Comparison of ENCODE assay signal across 14 cellular contexts in genomic region chr17:75874323-75875181, GRCh38. TPM values are rescaled to one million over a fixed set of nuclear protein-coding genes. Genes with fewer than 3 reads are reported as not detected.
DNase-seq lines count a peak whose midpoint lies in the region; ATAC-seq, FAIRE-seq and TF ChIP-seq lines count a peak whose summit lies in the region.
"Had no signal": no experiment of that assay in that cellular context is flagged by ENCODE, and none has a peak within 500 bp of the region (broad histone marks: within the 10 kb centered on the region; RNA-seq: fewer than 3 reads in every experiment).

No MANE protein-coding gene starts in this region.

- peak overlapping the region; percentile 45 for H3K27ac Mint-ChIP-seq in activated naive CD8-positive, alpha-beta T cell treated with anti-CD3 and anti-CD28 coated beads, Interleukin-2, amount 10 ng/mL, durations not matched to agents 7 days and 5 days
- no peak overlapping the region for H3K27ac Mint-ChIP-seq in activated naive CD8-positive, alpha-beta T cell treated with anti-CD3 and anti-CD28 coated beads for 36 hours
- peak overlapping the region; percentile 26 for H3K27ac Mint-ChIP-seq in astrocyte (ENCODE audit: unreplicated experiment)
- H3K27ac Mint-ChIP-seq: nephron had no signal

- no peak for ATAC-seq in activated naive CD8-positive, alpha-beta T cell treated with anti-CD3 and anti-CD28 coated beads, Interleukin-2, amount 10 ng/mL, durations not matched to agents 7 days and 5 days (ENCODE audit: low read depth)
- no peak for ATAC-seq in upper lobe of right lung
- ATAC-seq: foreskin keratinocyte had no signal

- H3K36me3 ChIP-seq in astrocyte (ENCODE audit: insufficient read depth, low read length) (no peaks in the 10 kb centered on the region), muscle layer of colon (ENCODE audit: insufficient read depth, low read length) (peaks cover 24% of the 10 kb centered on the region), upper lobe of right lung (peaks cover 22% of the 10 kb centered on the region), adrenal gland (replicated peaks in 1 of 2) (peaks cover 0 to 8% of the 10 kb centered on the region in 2 donors)

- peak; percentile 33 for DNase-seq in activated naive CD8-positive, alpha-beta T cell treated with anti-CD3 and anti-CD28 coated beads, Interleukin-2, amount 10 ng/mL, durations not matched to agents 7 days and 5 days
- no peak for DNase-seq in activated naive CD8-positive, alpha-beta T cell treated with anti-CD3 and anti-CD28 coated beads for 36 hours
- DNase-seq in astrocyte (ENCODE audit: low read depth) = no peak
- DNase-seq in upper lobe of right lung = no peak
- DNase-seq in NCI-H1417 (lab: John Stamatoyannopoulos, UW) = no peak
- no peak for DNase-seq in adrenal gland
- no peak for DNase-seq in GM12892 (ENCODE audit: insufficient read length)
- DNase-seq: activated CD4-positive, alpha-beta T cell treated with anti-CD3 and anti-CD28 coated beads, Interleukin-2, amount 50 U/mL, for 4 hours; activated naive CD4-positive, alpha-beta T cell; foreskin keratinocyte; islet precursor cell; small intestine had no signal

- no peaks in the 10 kb centered on the region for H3K79me2 ChIP-seq in astrocyte (ENCODE audit: insufficient read depth, low read length)

- H3K4me1 Mint-ChIP-seq in activated naive CD8-positive, alpha-beta T cell treated with anti-CD3 and anti-CD28 coated beads, Interleukin-2, amount 10 ng/mL, durations not matched to agents 7 days and 5 days = peaks cover 30% of the 10 kb centered on the region
- peaks cover 31% of the 10 kb centered on the region for H3K4me1 Mint-ChIP-seq in activated naive CD8-positive, alpha-beta T cell treated with anti-CD3 and anti-CD28 coated beads for 36 hours
- H3K4me1 Mint-ChIP-seq in astrocyte (ENCODE audit: low read depth, unreplicated experiment) = peaks cover 13% of the 10 kb centered on the region

- H3K4me1 ChIP-seq in astrocyte (ENCODE audit: insufficient read depth, low read length) (peaks cover 39% of the 10 kb centered on the region), muscle layer of colon (ENCODE audit: insufficient read depth, low read length) (peaks cover 66% of the 10 kb centered on the region), upper lobe of right lung (peaks cover 54% of the 10 kb centered on the region), adrenal gland (replicated peaks in 1 of 2) (peaks cover 28 to 49% of the 10 kb centered on the region in 2 donors)

- no peak overlapping the region for H3K4me2 ChIP-seq in astrocyte (ENCODE audit: low read length)

- no peak overlapping the region for H3K4me3 ChIP-seq in astrocyte (ENCODE audit: insufficient read depth, low read depth, low read length)
- peak overlapping the region in 1 of 2 donors; percentile 91 for H3K4me3 ChIP-seq in muscle layer of colon (ENCODE audit: low read depth in 1 of 2, low read length in 2 of 2)
- no peak overlapping the region for H3K4me3 ChIP-seq in upper lobe of right lung
- no peak overlapping the region for H3K4me3 ChIP-seq in adrenal gland

- H3K4me3 Mint-ChIP-seq in activated naive CD8-positive, alpha-beta T cell treated with anti-CD3 and anti-CD28 coated beads, Interleukin-2, amount 10 ng/mL, durations not matched to agents 7 days and 5 days = no peak overlapping the region
- H3K4me3 Mint-ChIP-seq in activated naive CD8-positive, alpha-beta T cell treated with anti-CD3 and anti-CD28 coated beads for 36 hours = no peak overlapping the region
- H3K4me3 Mint-ChIP-seq in astrocyte (ENCODE audit: unreplicated experiment) = no peak overlapping the region

- H3K27me3 ChIP-seq in astrocyte (ENCODE audit: insufficient read depth, low read length) (no peaks in the 10 kb centered on the region), muscle layer of colon (ENCODE audit: control insufficient read depth in 1 of 2, insufficient read depth in 2 of 2, low read length in 2 of 2) (no peaks in the 10 kb centered on the region), upper lobe of right lung (no peaks in the 10 kb centered on the region), adrenal gland (no peaks in the 10 kb centered on the region)
- H3K27me3 ChIP-seq: foreskin keratinocyte had no signal

- TF ChIP-seq CTCF in astrocyte (IDR thresholded peaks at IDR 0.05; ENCODE audit: insufficient read depth, low read depth, low read length) (no peak), upper lobe of right lung (IDR thresholded peaks at IDR 0.05) (no peak), adrenal gland (IDR thresholded peaks at IDR 0.05) (no peak)

- POLR2A ChIA-PET in activated naive CD8-positive, alpha-beta T cell treated with anti-CD3 and anti-CD28 coated beads, Interleukin-2, amount 10 ng/mL, durations not matched to agents 7 days and 5 days (lab: Charles Lee) = interaction anchor here (1.3 to 5.5 kb wide), 10 partner anchors 10 to 97 kb away, joined by 3 to 68 read pairs (median 26); partner anchors contain the start of genes TRIM65, UNC13D and WBP2

- TF ChIP-seq POLR2A in adrenal gland (IDR thresholded peaks at IDR 0.05) (no peak), GM12892 (IDR thresholded peaks at IDR 0.05; ENCODE audit: low read depth, low read length) (no peak)

- no peak overlapping the region for H3K9ac ChIP-seq in astrocyte (ENCODE audit: low read length)
- H3K9ac ChIP-seq in muscle layer of colon (ENCODE audit: low read length) = peak overlapping the region; percentile 45

- intact Hi-C loops in upper lobe of right lung (cut with DNase I) (no loop called here), adrenal gland (cut with DNase I) (no loop called here)

- no peak for FAIRE-seq in astrocyte (lab: Jason Lieb, UNC)
- FAIRE-seq in GM12892 (lab: Jason Lieb, UNC) = no peak
- FAIRE-seq: small intestine had no signal

- H3K27me3 Mint-ChIP-seq in activated naive CD8-positive, alpha-beta T cell treated with anti-CD3 and anti-CD28 coated beads, Interleukin-2, amount 10 ng/mL, durations not matched to agents 7 days and 5 days = peaks cover 7% of the 10 kb centered on the region
- peaks cover 5% of the 10 kb centered on the region for H3K27me3 Mint-ChIP-seq in activated naive CD8-positive, alpha-beta T cell treated with anti-CD3 and anti-CD28 coated beads for 36 hours
- no peaks in the 10 kb centered on the region for H3K27me3 Mint-ChIP-seq in astrocyte (ENCODE audit: low read depth, unreplicated experiment)

- no peaks in the 10 kb centered on the region for H3K9me3 ChIP-seq in astrocyte (ENCODE audit: insufficient read depth, low read depth, low read length)
- no peaks in the 10 kb centered on the region for H3K9me3 ChIP-seq in muscle layer of colon (ENCODE audit: low read length)
- H3K9me3 ChIP-seq in upper lobe of right lung = no peaks in the 10 kb centered on the region
- no peaks in the 10 kb centered on the region for H3K9me3 ChIP-seq in adrenal gland (replicated peaks in 1 of 3)

- no peaks in the 10 kb centered on the region for H3K9me3 Mint-ChIP-seq in activated naive CD8-positive, alpha-beta T cell treated with anti-CD3 and anti-CD28 coated beads, Interleukin-2, amount 10 ng/mL, durations not matched to agents 7 days and 5 days
- H3K9me3 Mint-ChIP-seq in activated naive CD8-positive, alpha-beta T cell treated with anti-CD3 and anti-CD28 coated beads for 36 hours = no peaks in the 10 kb centered on the region
- no peaks in the 10 kb centered on the region for H3K9me3 Mint-ChIP-seq in astrocyte (ENCODE audit: unreplicated experiment)
- H3K9me3 Mint-ChIP-seq: nephron had no signal

- peaks cover 3% of the 10 kb centered on the region for H3K36me3 Mint-ChIP-seq in activated naive CD8-positive, alpha-beta T cell treated with anti-CD3 and anti-CD28 coated beads, Interleukin-2, amount 10 ng/mL, durations not matched to agents 7 days and 5 days
- H3K36me3 Mint-ChIP-seq in activated naive CD8-positive, alpha-beta T cell treated with anti-CD3 and anti-CD28 coated beads for 36 hours = peaks cover 5% of the 10 kb centered on the region
- H3K36me3 Mint-ChIP-seq in astrocyte (ENCODE audit: low read depth, unreplicated experiment) = peaks cover 2% of the 10 kb centered on the region

- H4K20me1 ChIP-seq in astrocyte (ENCODE audit: insufficient read depth, low read length) = peaks cover 4% of the 10 kb centered on the region

- WGBS in adrenal gland, 4 donors = 93 to 96% (median 94%) methylated on average over 10 to 38 of the region's 38 CpGs

- no peak overlapping the region for H2AFZ ChIP-seq in astrocyte (ENCODE audit: low read depth, low read length)

- H3K27ac ChIP-seq in astrocyte (ENCODE audit: low read depth, low read length) (no peak overlapping the region), muscle layer of colon (ENCODE audit: low read depth, low read length) (peak overlapping the region; percentile 88), upper lobe of right lung (peak overlapping the region; percentile 91), adrenal gland (peak overlapping the region in 2 of 5 donors; percentile 91 to 93)
- H3K27ac ChIP-seq: foreskin keratinocyte had no signal

RNA-seq across cellular contexts. Expression of gene TRIM47, which starts 3.8 kb away (rescaled TPM):
- total RNA-seq in activated naive CD8-positive, alpha-beta T cell treated with anti-CD3 and anti-CD28 coated beads, Interleukin-2, amount 10 ng/mL, durations not matched to agents 7 days and 5 days = 10 to 100 TPM; 23.2 to 27.9 TPM
- total RNA-seq in activated naive CD8-positive, alpha-beta T cell treated with anti-CD3 and anti-CD28 coated beads for 36 hours = 10 to 100 TPM; 16.4 to 18.3 TPM
- total RNA-seq in astrocyte (5.6 and 5.9 TPM in 2 replicates), upper lobe of right lung (31.0 TPM), adrenal gland (10 to 100 TPM in 7 of 8 donors, 1 to 10 TPM in 1; 6.7 to 66.1 (median 24.5) TPM)
- 10 to 100 TPM in 2 of 3 donors, 1 to 10 TPM in 1; 6.0 to 42.5 (median 36.5) TPM for polyA plus RNA-seq in adrenal gland
- 1.3 TPM for polyA plus RNA-seq in GM12892 (2012; ENCODE audit: missing spikeins)

RNA-seq across cellular contexts. Expression of gene WBP2, which starts 19.4 kb away (rescaled TPM):
- total RNA-seq in activated naive CD8-positive, alpha-beta T cell treated with anti-CD3 and anti-CD28 coated beads, Interleukin-2, amount 10 ng/mL, durations not matched to agents 7 days and 5 days = 100 to 1,000 TPM; 107 TPM
- total RNA-seq in activated naive CD8-positive, alpha-beta T cell treated with anti-CD3 and anti-CD28 coated beads for 36 hours = 10 to 100 TPM; 45.0 to 49.3 TPM
- total RNA-seq in astrocyte = 65.6 and 72.6 TPM in 2 replicates
- 156 TPM for total RNA-seq in upper lobe of right lung
- total RNA-seq in adrenal gland = 100 to 1,000 TPM; 131 to 292 (median 217) TPM
- polyA plus RNA-seq in adrenal gland = 100 to 1,000 TPM; 205 to 258 (median 258) TPM
- 51.0 TPM for polyA plus RNA-seq in GM12892 (2012; ENCODE audit: missing spikeins)

RNA-seq across cellular contexts. Expression of gene TRIM65, which starts 22.2 kb away (rescaled TPM):
- total RNA-seq in activated naive CD8-positive, alpha-beta T cell treated with anti-CD3 and anti-CD28 coated beads, Interleukin-2, amount 10 ng/mL, durations not matched to agents 7 days and 5 days = 10 to 100 TPM; 35.3 to 36.3 TPM
- 10 to 100 TPM; 37.2 to 41.7 TPM for total RNA-seq in activated naive CD8-positive, alpha-beta T cell treated with anti-CD3 and anti-CD28 coated beads for 36 hours
- total RNA-seq in astrocyte (15.4 and 20.1 TPM in 2 replicates), upper lobe of right lung (28.7 TPM), adrenal gland (10 to 100 TPM in 7 of 8 donors, 1 to 10 TPM in 1; 7.4 to 46.9 (median 19.3) TPM)
- polyA plus RNA-seq in adrenal gland = 10 to 100 TPM in 1 of 3 donors, 1 to 10 TPM in 2; 4.1 to 16.7 (median 5.0) TPM
- polyA plus RNA-seq in GM12892 (2012; ENCODE audit: missing spikeins) = 7.7 TPM

RNA-seq across cellular contexts. Expression of gene MRPL38, which starts 30.1 kb away (rescaled TPM):
- 100 to 1,000 TPM; 111 to 119 TPM for total RNA-seq in activated naive CD8-positive, alpha-beta T cell treated with anti-CD3 and anti-CD28 coated beads, Interleukin-2, amount 10 ng/mL, durations not matched to agents 7 days and 5 days
- total RNA-seq in activated naive CD8-positive, alpha-beta T cell treated with anti-CD3 and anti-CD28 coated beads for 36 hours = 100 to 1,000 TPM; 148 to 161 TPM
- total RNA-seq in astrocyte (58.9 and 65.6 TPM in 2 replicates), upper lobe of right lung (85.5 TPM), adrenal gland (100 to 1,000 TPM in 4 of 8 donors, 10 to 100 TPM in 4; 36.7 to 153 (median 82.7) TPM)
- polyA plus RNA-seq in adrenal gland = 100 to 1,000 TPM in 2 of 3 donors, 10 to 100 TPM in 1; 60.3 to 214 (median 187) TPM
- 37.0 TPM for polyA plus RNA-seq in GM12892 (2012; ENCODE audit: missing spikeins)

RNA-seq across cellular contexts. Expression of gene UNC13D, which starts 30.3 kb away (rescaled TPM):
- total RNA-seq in activated naive CD8-positive, alpha-beta T cell treated with anti-CD3 and anti-CD28 coated beads, Interleukin-2, amount 10 ng/mL, durations not matched to agents 7 days and 5 days = 100 to 1,000 TPM; 221 to 222 TPM
- total RNA-seq in activated naive CD8-positive, alpha-beta T cell treated with anti-CD3 and anti-CD28 coated beads for 36 hours = 100 to 1,000 TPM; 145 to 156 TPM
- total RNA-seq in astrocyte = 2.5 and 2.7 TPM in 2 replicates
- 145 TPM for total RNA-seq in upper lobe of right lung
- total RNA-seq in adrenal gland = 10 to 100 TPM in 7 of 8 donors, 1 to 10 TPM in 1; 3.0 to 28.1 (median 13.8) TPM
- 10 to 100 TPM in 2 of 3 donors, 1 to 10 TPM in 1; 6.6 to 47.5 (median 21.5) TPM for polyA plus RNA-seq in adrenal gland
- polyA plus RNA-seq in GM12892 (2012; ENCODE audit: missing spikeins) = 18.6 TPM
